Comparison of ENCODE assay signal across 28 cellular contexts in genomic region chr6:133201231-133201630, GRCh38. TPM values are rescaled to one million over a fixed set of nuclear protein-coding genes. Genes with fewer than 3 reads are reported as not detected.
"Had no signal": no experiment of that assay in that cellular context is flagged by ENCODE, and none has a peak within 500 bp of the region (broad histone marks: within the 10 kb centered on the region; RNA-seq: fewer than 3 reads in every experiment).

No MANE protein-coding gene starts in this region.

- H3K27me3 ChIP-seq: neural progenitor cell, ovary, spleen, suprapubic skin, testis, tibial artery, transverse colon, upper lobe of right lung, uterus had no signal

- H3K9me3 ChIP-seq: ovary, psoas muscle, spleen, suprapubic skin, testis, tibial artery, transverse colon, upper lobe of right lung, uterus had no signal

- H3K27ac ChIP-seq: neural progenitor cell, ovary, parathyroid adenoma, psoas muscle, skin epidermis, spleen, suprapubic skin, testis, tibial artery, transverse colon, upper lobe of right lung, uterus had no signal

- H3K4me1 ChIP-seq: neural progenitor cell, parathyroid adenoma, spleen, suprapubic skin, testis, tibial artery, transverse colon, upper lobe of right lung, uterus had no signal

- H3K79me2 ChIP-seq: parathyroid adenoma had no signal

- H3K4me2 ChIP-seq: neural progenitor cell, smooth muscle cell had no signal

- H3K4me3 ChIP-seq: neural progenitor cell, ovary, psoas muscle, skin epidermis, smooth muscle cell, spleen, suprapubic skin, testis, tibial artery, transverse colon, upper lobe of right lung, uterus had no signal

- H3K9ac ChIP-seq: neural progenitor cell, parathyroid adenoma had no signal

- H3K36me3 ChIP-seq: neural progenitor cell, ovary, spleen, suprapubic skin, tibial artery, transverse colon, upper lobe of right lung, uterus had no signal

- H2AFZ ChIP-seq: neural progenitor cell, parathyroid adenoma had no signal

- ATAC-seq: natural killer cell; psoas muscle; right cardiac atrium; sciatic nerve; stimulated activated memory B cell treated with anti-CD40 and anti-IgM and Interleukin-4, amounts not matched to agents 10 μg/mL and 1 μg/mL and 100 μg/mL, for 72 hours; stimulated activated naive CD8-positive, alpha-beta T cell treated with anti-CD3 and anti-CD28 coated beads, Interleukin-15, amount 100 ng/mL, for 72 hours; stimulated activated naive CD8-positive, alpha-beta T cell treated with anti-CD3 and anti-CD28 coated beads, Interleukin-15, Interleukin-2, amounts not matched to agents 100 U/mL and 50 U/mL, for 24 hours; upper lobe of right lung had no signal

- DNase-seq: natural killer cell; occipital lobe; ovary; posterior cingulate gyrus; psoas muscle; right cardiac atrium; spleen; stimulated activated CD4-positive, alpha-beta T cell treated with anti-CD3 and anti-CD28 coated beads, Interleukin-12 subunit alpha, Interleukin-12 subunit beta, amount 100 ng/mL, for 4 hours; stimulated activated CD4-positive, alpha-beta T cell treated with anti-CD3 and anti-CD28 coated beads, Interleukin-1b, Interleukin-23, amount 100 ng/mL, for 48 hours; stimulated activated CD4-positive, alpha-beta T cell treated with anti-CD3 and anti-CD28 coated beads, Interleukin-4, amount 100 ng/mL, for 1 hour; stimulated activated CD4-positive, alpha-beta T cell treated with anti-CD3 and anti-CD28 coated beads, Interleukin-4, amount 100 ng/mL, for 4 hours; stimulated activated CD8-positive, alpha-beta memory T cell treated with anti-CD3 and anti-CD28 coated beads, Interleukin-4, amount 100 ng/mL, for 48 hours; stimulated activated naive CD4-positive, alpha-beta T cell; stimulated activated naive CD8-positive, alpha-beta T cell treated with anti-CD3 and anti-CD28 coated beads, Interleukin-15, amount 100 ng/mL, for 72 hours; stimulated activated naive CD8-positive, alpha-beta T cell treated with anti-CD3 and anti-CD28 coated beads, Interleukin-15, Interleukin-2, amounts not matched to agents 100 U/mL and 50 U/mL, for 24 hours; substantia nigra; testis; tibial artery; transverse colon; upper lobe of right lung; uterus had no signal

RNA-seq across cellular contexts. Expression of gene EYA4, which starts 39.9 kb away (rescaled TPM):
- total RNA-seq: natural killer cell had no signal
- polyA plus RNA-seq: smooth muscle cell had no signal
